ENCODE assay signal across 11 cellular contexts in the genomic region with DNA sequence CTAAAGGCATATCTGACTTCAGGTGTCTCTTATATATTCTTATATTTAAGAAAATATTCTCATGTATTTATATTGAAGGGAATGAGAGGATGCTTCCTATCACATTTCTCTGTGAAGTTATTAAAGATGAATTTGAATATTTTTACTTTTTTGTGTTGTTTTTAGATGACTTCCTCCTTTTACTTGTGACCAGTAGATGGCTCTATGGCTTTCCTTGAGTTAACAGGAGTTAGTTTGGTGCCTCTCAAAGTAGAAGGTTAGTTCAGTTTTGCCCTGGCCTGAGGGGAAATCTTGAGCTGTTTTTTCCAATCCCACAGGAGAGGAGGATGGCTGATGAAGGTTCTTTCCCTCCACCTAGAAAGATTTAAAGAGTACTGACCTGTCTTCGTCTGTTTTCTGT.
DNase-seq lines count a peak whose midpoint lies in the region; ATAC-seq and TF ChIP-seq lines count a peak whose summit lies in the region.
"Had no signal": no experiment of that assay in that cellular context is flagged by ENCODE, and none has a peak within 500 bp of the region (broad histone marks: within the 10 kb centered on the region; RNA-seq: fewer than 3 reads in every experiment).

No MANE protein-coding gene starts in this region.

- peak overlapping the region; percentile 24; the same call in 1 of the 2 replicates for H3K4me2 ChIP-seq in OCI-LY7 (ENCODE audit: low read length)

- ATAC-seq in GM21786 (IDR thresholded peaks at IDR 0.05; ENCODE audit: unreplicated experiment): peak; percentile 61
- ATAC-seq in stimulated activated naive CD8-positive, alpha-beta T cell treated with anti-CD3 and anti-CD28 coated beads, Interleukin-15, amount 100 ng/mL, for 72 hours: no peak

- peak; percentile 17 for DNase-seq in AG08395 (ENCODE audit: low spot score)
- peak; percentile 75 for DNase-seq in OCI-LY7 (ENCODE audit: low spot score)
- DNase-seq in fibroblast of villous mesenchyme (ENCODE audit: low read depth): no peak
- DNase-seq in uterus: no peak
- no peak for DNase-seq in stimulated activated naive CD8-positive, alpha-beta T cell treated with anti-CD3 and anti-CD28 coated beads, Interleukin-15, amount 100 ng/mL, for 72 hours
- no peak for DNase-seq in NCI-H2029 (lab: John Stamatoyannopoulos, UW)
- DNase-seq in NCI-H1694 treated with DMSO at 0.1 percent for 48 hours (lab: John Stamatoyannopoulos, UW): no peak
- DNase-seq: central memory CD4-positive, alpha-beta T cell; stimulated activated naive B cell treated with anti-CD40 and anti-IgM and Interleukin-4, amounts not matched to agents 10 μg/mL and 1 μg/mL and 100 μg/mL, for 72 hours had no signal

- H3K9me3 ChIP-seq in OCI-LY7 (ENCODE audit: low read length) (peaks cover 10% of the 10 kb centered on the region; the same call in 1 of the 2 replicates), uterus (no peaks in the 10 kb centered on the region)

- H3K79me2 ChIP-seq in OCI-LY7 (ENCODE audit: insufficient read depth, low read depth, low read length): no peaks in the 10 kb centered on the region

- no TSS peak for BruUV-seq in OCI-LY7 (replicated peaks; lab: Mats Ljungman, UMichigan)

- H3K9me2 ChIP-seq in OCI-LY7 (ENCODE audit: insufficient read depth, low read length): no peaks in the 10 kb centered on the region

- CTCF ChIA-PET in OCI-LY7 (lab: Charles Lee; ENCODE audit: unreplicated experiment): interaction anchor here (0.6 to 3.8 kb wide), 8 partner anchors 9 to 80 kb away, joined by 3 to 47 read pairs (median 4); no protein-coding TSS in a partner anchor

- peak; percentile 87 for TF ChIP-seq CTCF in OCI-LY7 (conservative IDR thresholded peaks at IDR 0.05; ENCODE audit: low read length)
- peak; percentile 42 for TF ChIP-seq CTCF in fibroblast of villous mesenchyme (IDR thresholded peaks at IDR 0.05; ENCODE audit: insufficient read depth, low read depth, low read length)
- peak in 1 of 4 experiments; percentile 11 for TF ChIP-seq CTCF in uterus (IDR thresholded peaks at IDR 0.05)

- H3K27ac ChIP-seq in OCI-LY7 (ENCODE audit: low read depth, low read length, poor library complexity, severe bottlenecking): peak overlapping the region; percentile 37
- no peak overlapping the region for H3K27ac ChIP-seq in uterus

- no peaks in the 10 kb centered on the region for H4K20me1 ChIP-seq in OCI-LY7 (ENCODE audit: insufficient read depth, low read length)

- no peak overlapping the region for H3K4me3 ChIP-seq in OCI-LY7 (ENCODE audit: low read depth, low read length, poor library complexity, severe bottlenecking)
- no peak overlapping the region for H3K4me3 ChIP-seq in fibroblast of villous mesenchyme (ENCODE audit: low read depth, low read length)
- H3K4me3 ChIP-seq in uterus: no peak overlapping the region

- TF ChIP-seq POLR2A in uterus (IDR thresholded peaks at IDR 0.05): no peak

- H3K4me3 Mint-ChIP-seq in stimulated activated naive CD8-positive, alpha-beta T cell treated with anti-CD3 and anti-CD28 coated beads, Interleukin-15, amount 100 ng/mL, for 72 hours: no peak overlapping the region
- H3K4me3 Mint-ChIP-seq: neural crest cell; stimulated activated naive B cell treated with anti-CD40 and anti-IgM and Interleukin-4, amounts not matched to agents 10 μg/mL and 1 μg/mL and 100 μg/mL, for 72 hours had no signal

- POLR2A ChIA-PET in OCI-LY7 (lab: Charles Lee): interaction anchor here (0.5 to 5.6 kb wide), 5 partner anchors 15 to 396 kb away, joined by 3 to 57 read pairs (median 4); no protein-coding TSS in a partner anchor

- no peak overlapping the region for H3K27ac Mint-ChIP-seq in stimulated activated naive CD8-positive, alpha-beta T cell treated with anti-CD3 and anti-CD28 coated beads, Interleukin-15, amount 100 ng/mL, for 72 hours
- H3K27ac Mint-ChIP-seq: stimulated activated naive B cell treated with anti-CD40 and anti-IgM and Interleukin-4, amounts not matched to agents 10 μg/mL and 1 μg/mL and 100 μg/mL, for 72 hours had no signal

- H3K9me3 Mint-ChIP-seq in stimulated activated naive CD8-positive, alpha-beta T cell treated with anti-CD3 and anti-CD28 coated beads, Interleukin-15, amount 100 ng/mL, for 72 hours: no peaks in the 10 kb centered on the region
- H3K9me3 Mint-ChIP-seq: neural crest cell; stimulated activated naive B cell treated with anti-CD40 and anti-IgM and Interleukin-4, amounts not matched to agents 10 μg/mL and 1 μg/mL and 100 μg/mL, for 72 hours had no signal

- H3K36me3 ChIP-seq in OCI-LY7 (ENCODE audit: insufficient read depth, low read length) (no peaks in the 10 kb centered on the region), uterus (no peaks in the 10 kb centered on the region)

- peaks cover 14% of the 10 kb centered on the region for H3K27me3 Mint-ChIP-seq in stimulated activated naive CD8-positive, alpha-beta T cell treated with anti-CD3 and anti-CD28 coated beads, Interleukin-15, amount 100 ng/mL, for 72 hours

- intact Hi-C loops in OCI-LY7 (cut with micrococcal nuclease; ENCODE audit: unreplicated experiment) (loop anchor here (1.0 to 10.0 kb wide), 2 partner anchors 75 to 369 kb away; no protein-coding TSS in a partner anchor), uterus (cut with DNase I; ENCODE audit: low total_unique reads) (no loop called here)

- no peaks in the 10 kb centered on the region for H3K4me1 Mint-ChIP-seq in stimulated activated naive CD8-positive, alpha-beta T cell treated with anti-CD3 and anti-CD28 coated beads, Interleukin-15, amount 100 ng/mL, for 72 hours
- H3K4me1 Mint-ChIP-seq: stimulated activated naive B cell treated with anti-CD40 and anti-IgM and Interleukin-4, amounts not matched to agents 10 μg/mL and 1 μg/mL and 100 μg/mL, for 72 hours had no signal

- H3K4me1 ChIP-seq in OCI-LY7 (ENCODE audit: insufficient read depth, low read length, poor library complexity, severe bottlenecking) (peaks cover 35% of the 10 kb centered on the region), uterus (no peaks in the 10 kb centered on the region)

- no peaks in the 10 kb centered on the region for H3K27me3 ChIP-seq in uterus

- H2AFZ ChIP-seq in OCI-LY7 (ENCODE audit: low read length): peak overlapping the region; percentile 63

Comparison
In these comparisons a context has a peak if more than half of its experiments do, and no peak if none do; other contexts are left out.
1. DNase-seq: peak in AG08395 (single experiment) and OCI-LY7 (single experiment); none in fibroblast of villous mesenchyme (single experiment), uterus (0 of 2), stimulated activated naive CD8-positive, alpha-beta T cell treated with anti-CD3 and anti-CD28 coated beads, Interleukin-15, amount 100 ng/mL, for 72 hours (0 of 2), NCI-H2029 (single experiment) and NCI-H1694 treated with DMSO at 0.1 percent for 48 hours (single experiment).